In genomic region chr7:29410981-29411380, GRCh38 we compare ENCODE assay signal across 25 cellular contexts.
"Had no signal": no experiment of that assay in that cellular context is flagged by ENCODE, and none has a peak within 500 bp of the region (broad histone marks: within the 10 kb centered on the region; RNA-seq: fewer than 3 reads in every experiment).

No MANE protein-coding gene starts in this region.

- H3K4me1 Mint-ChIP-seq: mesothelial cell of epicardium; naive B cell; stimulated activated memory B cell treated with anti-CD40 and anti-IgM and Interleukin-4, amounts not matched to agents 10 μg/mL and 1 μg/mL and 100 μg/mL, for 72 hours; stimulated activated naive CD8-positive, alpha-beta T cell treated with anti-CD3 and anti-CD28 coated beads, Interleukin-15, amount 100 ng/mL, for 72 hours had no signal

- H3K4me3 Mint-ChIP-seq: mesothelial cell of epicardium; naive B cell; natural killer cell; nephron progenitor cell; neural progenitor cell; stimulated activated memory B cell treated with anti-CD40 and anti-IgM and Interleukin-4, amounts not matched to agents 10 μg/mL and 1 μg/mL and 100 μg/mL, for 72 hours; stimulated activated naive CD8-positive, alpha-beta T cell treated with anti-CD3 and anti-CD28 coated beads, Interleukin-15, amount 100 ng/mL, for 72 hours; type B pancreatic cell had no signal

- H3K27me3 ChIP-seq: neural progenitor cell, ovary, right atrium auricular region, right lobe of liver, tibial nerve, uterus had no signal

- H3K36me3 ChIP-seq: left ventricle myocardium inferior, neural progenitor cell, ovary, right atrium auricular region, right lobe of liver, tibial nerve, uterus had no signal

- DNase-seq: islet precursor cell; left ventricle myocardium inferior; mesendoderm; naive B cell; natural killer cell; nephron progenitor cell; ovary; right lobe of liver; stimulated activated CD4-positive, alpha-beta T cell treated with anti-CD3 and anti-CD28 coated beads, Interleukin-1b, Interleukin-23, amount 100 ng/mL, for 48 hours; stimulated activated CD4-positive, alpha-beta T cell treated with anti-CD3 and anti-CD28 coated beads, Interleukin-2, amount 100 ng/mL, for 48 hours; stimulated activated CD4-positive, alpha-beta T cell treated with anti-CD3 and anti-CD28 coated beads, Interleukin-4, amount 100 ng/mL, for 4 hours; stimulated activated CD8-positive, alpha-beta memory T cell treated with anti-CD3 and anti-CD28 coated beads, Interleukin-4, amount 100 ng/mL, for 48 hours; stimulated activated naive CD4-positive, alpha-beta T cell treated with Interleukin-2 at 50 U/mL for 16 hours; stimulated activated naive CD8-positive, alpha-beta T cell treated with anti-CD3 and anti-CD28 coated beads, Interleukin-15, amount 100 ng/mL, for 72 hours; substantia nigra; uterus had no signal

- H3K4me2 ChIP-seq: neural progenitor cell, smooth muscle cell had no signal

- H3K4me1 ChIP-seq: left ventricle myocardium inferior, neural progenitor cell, right atrium auricular region, tibial nerve, uterus had no signal

- H2AFZ ChIP-seq: neural progenitor cell had no signal

- H3K36me3 Mint-ChIP-seq: mesothelial cell of epicardium; naive B cell; natural killer cell; neural progenitor cell; stimulated activated memory B cell treated with anti-CD40 and anti-IgM and Interleukin-4, amounts not matched to agents 10 μg/mL and 1 μg/mL and 100 μg/mL, for 72 hours had no signal

- H3K9ac ChIP-seq: neural progenitor cell had no signal

- H3K9me3 Mint-ChIP-seq: mesothelial cell of epicardium; naive B cell; natural killer cell; nephron progenitor cell; neural progenitor cell; stimulated activated memory B cell treated with anti-CD40 and anti-IgM and Interleukin-4, amounts not matched to agents 10 μg/mL and 1 μg/mL and 100 μg/mL, for 72 hours; stimulated activated naive CD8-positive, alpha-beta T cell treated with anti-CD3 and anti-CD28 coated beads, Interleukin-15, amount 100 ng/mL, for 72 hours; type B pancreatic cell had no signal

- H3K27ac ChIP-seq: left ventricle myocardium inferior, neural progenitor cell, ovary, right atrium auricular region, right lobe of liver, tibial nerve, uterus had no signal

- H3K27me3 Mint-ChIP-seq: progenitor cell of endocrine pancreas; stimulated activated naive CD8-positive, alpha-beta T cell treated with anti-CD3 and anti-CD28 coated beads, Interleukin-15, amount 100 ng/mL, for 72 hours had no signal

- ATAC-seq: natural killer cell; right lobe of liver; stimulated activated memory B cell treated with anti-CD40 and anti-IgM and Interleukin-4, amounts not matched to agents 10 μg/mL and 1 μg/mL and 100 μg/mL, for 72 hours had no signal

- H3K9me3 ChIP-seq: left ventricle myocardium inferior, ovary, right atrium auricular region, right lobe of liver, tibial nerve, uterus had no signal

- H3K27ac Mint-ChIP-seq: mesothelial cell of epicardium; natural killer cell; nephron progenitor cell; neural progenitor cell; progenitor cell of endocrine pancreas; stimulated activated memory B cell treated with anti-CD40 and anti-IgM and Interleukin-4, amounts not matched to agents 10 μg/mL and 1 μg/mL and 100 μg/mL, for 72 hours; stimulated activated naive CD8-positive, alpha-beta T cell treated with anti-CD3 and anti-CD28 coated beads, Interleukin-15, amount 100 ng/mL, for 72 hours; type B pancreatic cell had no signal

- H3K4me3 ChIP-seq: left ventricle myocardium inferior, lung, neural progenitor cell, ovary, right atrium auricular region, right lobe of liver, smooth muscle cell, tibial nerve, uterus had no signal
